In genomic region chr6:54737247-54737646, GRCh38 we compare ENCODE assay signal across 10 cellular contexts.
DNase-seq lines count a peak whose midpoint lies in the region; ATAC-seq, FAIRE-seq and TF ChIP-seq lines count a peak whose summit lies in the region.
"Had no signal": no experiment of that assay in that cellular context is flagged by ENCODE, and none has a peak within 500 bp of the region (broad histone marks: within the 10 kb centered on the region; RNA-seq: fewer than 3 reads in every experiment).

No MANE protein-coding gene starts in this region.

- H3K79me1 ChIP-seq in IMR-90 (ENCODE audit: low read depth in 1 of 2, low read length in 2 of 2) (no peaks in the 10 kb centered on the region), H1 (ENCODE audit: low read depth, low read length) (no peaks in the 10 kb centered on the region)

- peak; percentile 22; the same call in 1 of the 2 replicates for TF ChIP-seq CTCF in AG10803 (conservative IDR thresholded peaks at IDR 0.05; ENCODE audit: low read length)
- TF ChIP-seq CTCF in IMR-90 (conservative IDR thresholded peaks at IDR 0.05; ENCODE audit: low read depth, low read length) = 0 out of 2 replicates have a peak, but pooled peaks have one; percentile 10
- TF ChIP-seq CTCF in H1 (IDR thresholded peaks at IDR 0.05; ENCODE audit: control extremely low read depth in 1 of 3, insufficient read depth in 1 of 3, low read depth in 1 of 3, low read length in 3 of 3) = peak; percentile 50 to 75 (median 71)
- no peak for TF ChIP-seq CTCF in colonic mucosa (IDR thresholded peaks at IDR 0.05)

- CTCF ChIA-PET in IMR-90 (lab: Yijun Ruan, JAX) = no interaction called here
- CTCF ChIA-PET in H1 (lab: Charles Lee; ENCODE audit: partially characterized antibody) = interaction anchor here (0.7 to 2.8 kb wide), 14 partner anchors 9 to 383 kb away, joined by 3 to 25 read pairs (median 3); no protein-coding TSS in a partner anchor

- H3K23ac ChIP-seq in IMR-90 (ENCODE audit: low read depth, low read length) = no peak overlapping the region
- no peak overlapping the region for H3K23ac ChIP-seq in H1 (ENCODE audit: insufficient read length)

- H4K5ac ChIP-seq in IMR-90 (ENCODE audit: low read depth, low read length) (no peak overlapping the region), H1 (ENCODE audit: insufficient read length, low read depth, low read length) (no peak overlapping the region)

- H2BK20ac ChIP-seq in IMR-90 (ENCODE audit: low read depth, low read length) (no peak overlapping the region), H1 (ENCODE audit: low read length) (no peak overlapping the region)

- no peak for TF ChIP-seq RAD21 in IMR-90 (IDR thresholded peaks at IDR 0.05; ENCODE audit: low read length)
- peak; percentile 19 to 49; a peak in 3 of 4 replicates for TF ChIP-seq RAD21 in H1 (IDR thresholded peaks at IDR 0.05 in 1 of 2, conservative IDR thresholded peaks at IDR 0.05 in 1 of 2; ENCODE audit: low read depth in 2 of 2, low read length in 2 of 2)

- H2AFZ ChIP-seq in IMR-90 (replicated peaks; ENCODE audit: low read length, poor library complexity) (no peak overlapping the region), H1 (ENCODE audit: low read length) (peak overlapping the region; percentile 85; the same call in 1 of the 2 replicates)

- DNase-seq in AG10803 (ENCODE audit: low read depth) (no peak), IMR-90 (no peak), H1 (ENCODE audit: low read depth in 1 of 2, low spot score in 2 of 2) (peak; percentile 17 to 72), colonic mucosa (no peak), NCI-H1436 treated with DMSO at 0.1 percent for 48 hours (lab: John Stamatoyannopoulos, UW) (no peak), GM19238 (ENCODE audit: insufficient read length, low spot score) (no peak), Kasumi-1 (lab: John Stamatoyannopoulos, UW) (no peak)

- POLR2A ChIA-PET in IMR-90 (lab: Charles Lee; ENCODE audit: unreplicated experiment) (interaction anchor here (0.5 to 0.6 kb wide), 2 partner anchors 496 to 599 kb away, joined by 3 to 5 read pairs; no protein-coding TSS in a partner anchor), H1 (lab: Charles Lee; ENCODE audit: partially characterized antibody) (no interaction called here)

- BruUV-seq in IMR-90 (replicated peaks; lab: Mats Ljungman, UMichigan) = no TSS peak

- no peak for FAIRE-seq in H1 (lab: Jason Lieb, UNC)

- H3K14ac ChIP-seq in IMR-90 (replicated peaks; ENCODE audit: low read depth, low read length) = no peak overlapping the region
- no peak overlapping the region for H3K14ac ChIP-seq in H1 (ENCODE audit: insufficient read length)

- H3K9me3 ChIP-seq in IMR-90 (ENCODE audit: control insufficient read depth, insufficient read depth, low read length) (peaks cover 3% of the 10 kb centered on the region; the same call in 1 of the 2 replicates), H1 (ENCODE audit: insufficient read depth in 2 of 2, low read depth in 1 of 2, low read length in 1 of 2) (no peaks in the 10 kb centered on the region; a peak in 1 of 4 replicates), colonic mucosa (no peaks in the 10 kb centered on the region)

- H2BK120ac ChIP-seq in IMR-90 (ENCODE audit: low read depth, low read length) (no peak overlapping the region), H1 (replicated peaks; ENCODE audit: low read depth, low read length) (no peak overlapping the region)

- no peak overlapping the region for H2BK12ac ChIP-seq in H1 (ENCODE audit: low read depth, low read length)

- ATAC-seq in GM18517 (IDR thresholded peaks at IDR 0.05; ENCODE audit: unreplicated experiment) (peak; percentile 69), IMR-90 (ENCODE audit: low read depth) (no peak)
- ATAC-seq: esophagus mucosa, sciatic nerve had no signal

- in situ Hi-C loops in IMR-90 (cut with MboI; ENCODE audit: low sequenced_read_pairs) = no loop called here

- H4K20me1 ChIP-seq in IMR-90 (ENCODE audit: insufficient read depth, low read length) = no peaks in the 10 kb centered on the region
- H4K20me1 ChIP-seq in H1 (replicated peaks in 1 of 2; ENCODE audit: control insufficient read depth in 1 of 2, insufficient read depth in 2 of 2, low read length in 2 of 2) = no peaks in the 10 kb centered on the region

- no peaks in the 10 kb centered on the region for H3K4me1 ChIP-seq in IMR-90 (ENCODE audit: control insufficient read depth, insufficient read depth, low read length)
- no peaks in the 10 kb centered on the region for H3K4me1 ChIP-seq in H1 (replicated peaks in 1 of 4; ENCODE audit: control insufficient read depth in 3 of 4, insufficient read depth in 4 of 4, low read length in 3 of 4)
- no peaks in the 10 kb centered on the region for H3K4me1 ChIP-seq in colonic mucosa

- dilution Hi-C loops in IMR-90 (cut with HindIII; ENCODE audit: low sequenced_read_pairs, unreplicated experiment) = no loop called here

- H3K36me3 ChIP-seq in IMR-90 (ENCODE audit: control insufficient read depth, insufficient read depth, low read length) (no peaks in the 10 kb centered on the region), H1 (ENCODE audit: control insufficient read depth in 2 of 4, insufficient read depth in 4 of 4, low read length in 3 of 4) (no peaks in the 10 kb centered on the region), colonic mucosa (no peaks in the 10 kb centered on the region)

- H3K4ac ChIP-seq in IMR-90 (ENCODE audit: low read depth, low read length) (no peak overlapping the region), H1 (replicated peaks; ENCODE audit: insufficient read length, low read depth, low read length) (no peak overlapping the region)

- H3K9me1 ChIP-seq in IMR-90 (ENCODE audit: insufficient read depth, low read length) = no peaks in the 10 kb centered on the region

- H4K8ac ChIP-seq in IMR-90 (ENCODE audit: low read depth in 2 of 2, low read length in 2 of 2) = no peak overlapping the region
- no peak overlapping the region for H4K8ac ChIP-seq in H1 (ENCODE audit: extremely low read depth, insufficient read depth, low read length)

- no peak for TF ChIP-seq EP300 in H1 (IDR thresholded peaks at IDR 0.05; ENCODE audit: borderline replicate concordance in 1 of 2, low read depth in 2 of 2, low read length in 2 of 2)

- H2AK9ac ChIP-seq in IMR-90 (replicated peaks; ENCODE audit: low read depth, low read length, poor library complexity) = no peak overlapping the region

- H2AK5ac ChIP-seq in IMR-90 (ENCODE audit: low read depth, low read length) = no peak overlapping the region
- no peak overlapping the region for H2AK5ac ChIP-seq in H1 (ENCODE audit: low read depth, low read length)

- H3K56ac ChIP-seq in IMR-90 (ENCODE audit: extremely low read depth, insufficient read depth, low read length) = no peak overlapping the region
- no peak overlapping the region for H3K56ac ChIP-seq in H1 (replicated peaks; ENCODE audit: insufficient read length, low read depth, low read length)

- H3K4me3 ChIP-seq in AG10803 (ENCODE audit: low read length) (no peak overlapping the region), IMR-90 (ENCODE audit: insufficient read depth, low read depth, low read length) (no peak overlapping the region), H1 (ENCODE audit: extremely low read depth in 1 of 4, insufficient read depth in 2 of 4, low read depth in 3 of 4, low read length in 4 of 4) (no peak overlapping the region), colonic mucosa (no peak overlapping the region)

- H3K4me2 ChIP-seq in IMR-90 (ENCODE audit: low read depth, low read length) (no peak overlapping the region), H1 (ENCODE audit: insufficient read depth in 1 of 2, low read depth in 2 of 2, low read length in 2 of 2) (no peak overlapping the region)

- H3K79me2 ChIP-seq in H1 (ENCODE audit: control insufficient read depth in 1 of 2, insufficient read depth in 2 of 2, low read length in 2 of 2) = no peaks in the 10 kb centered on the region

- no peaks in the 10 kb centered on the region for H3K23me2 ChIP-seq in H1 (ENCODE audit: low read depth, low read length)

- H3K27ac ChIP-seq in IMR-90 (ENCODE audit: insufficient read depth, low read length) (no peak overlapping the region), H1 (ENCODE audit: low read depth, low read length) (no peak overlapping the region), colonic mucosa (no peak overlapping the region)

- H3K9ac ChIP-seq in IMR-90 (ENCODE audit: low read depth, low read length) (no peak overlapping the region), H1 (replicated peaks in 1 of 4; ENCODE audit: extremely low read depth in 1 of 4, low read depth in 3 of 4, low read length in 3 of 4) (no peak overlapping the region), colonic mucosa (ENCODE audit: low read depth in 2 of 2, low read length in 2 of 2) (no peak overlapping the region)

- TF ChIP-seq POLR2A in IMR-90 (IDR thresholded peaks at IDR 0.05; ENCODE audit: low read depth, low read length) = no peak
- TF ChIP-seq POLR2A in H1 (IDR thresholded peaks at IDR 0.05; ENCODE audit: control extremely low read depth in 1 of 2, low read depth in 2 of 2, low read length in 2 of 2) = no peak

- intact Hi-C loops in IMR-90 (cut with micrococcal nuclease) (no loop called here), colonic mucosa (cut with DNase I) (no loop called here)

- H2BK5ac ChIP-seq in IMR-90 (ENCODE audit: low read depth, low read length, poor library complexity, severe bottlenecking) = no peak overlapping the region
- no peak overlapping the region for H2BK5ac ChIP-seq in H1 (ENCODE audit: low read depth, low read length)

- no peak overlapping the region for H2BK15ac ChIP-seq in IMR-90 (ENCODE audit: low read depth, low read length)
- H2BK15ac ChIP-seq in H1 (ENCODE audit: low read length) = no peak overlapping the region

- H3K27me3 ChIP-seq in IMR-90 (ENCODE audit: control insufficient read depth, insufficient read depth, low read length) = no peaks in the 10 kb centered on the region
- no peaks in the 10 kb centered on the region for H3K27me3 ChIP-seq in H1 (replicated peaks in 1 of 4; ENCODE audit: control insufficient read depth in 3 of 4, extremely low read depth in 1 of 4, insufficient read depth in 3 of 4, low read length in 3 of 4)
- H3K27me3 ChIP-seq in colonic mucosa = no peaks in the 10 kb centered on the region

- WGBS in IMR-90 (ENCODE audit: extremely low coverage in 2 of 2, insufficient read length in 1 of 2), 2 experiments = no CpG with 5 or more reads among the region's 3 CpGs
- 82% methylated on average over 3 of the region's 3 CpGs; no CpG with 5 or more reads in 1 of the 2 experiments for WGBS in H1 (ENCODE audit: extremely low coverage in 1 of 2, insufficient coverage in 1 of 2, insufficient read length in 1 of 2, insufficient replicate concordance in 2 of 2, low coverage in 1 of 2, low lambda C conversion rate in 2 of 2, missing lambda C conversion rate in 1 of 2), 2 experiments

- H3K18ac ChIP-seq in IMR-90 (ENCODE audit: low read depth, low read length) (no peak overlapping the region), H1 (ENCODE audit: extremely low read depth, low read length) (no peak overlapping the region)

- H4K91ac ChIP-seq in IMR-90 (ENCODE audit: insufficient read depth, low read depth, low read length) (no peak overlapping the region), H1 (replicated peaks; ENCODE audit: insufficient read length, low read length) (no peak overlapping the region)

TF ChIP-seq in IMR-90, 13 proteins besides CTCF, POLR2A, EP300 and RAD21 (continues in another document):
- TF ChIP-seq MAZ (IDR thresholded peaks at IDR 0.05; ENCODE audit: borderline replicate concordance, low read depth, low read length) = no peak

TF ChIP-seq in H1, 55 proteins besides CTCF, POLR2A, EP300 and RAD21 (continues in another document):
- no peak for TF ChIP-seq CTBP2 (IDR thresholded peaks at IDR 0.05; ENCODE audit: borderline replicate concordance, insufficient read depth, insufficient read length, low read length)

Comparison
In these comparisons a context has a peak if more than half of its experiments do, and no peak if none do; other contexts are left out.
1. DNase-seq: peak in H1 (2 of 2); none in AG10803 (single experiment), IMR-90 (single experiment), colonic mucosa (single experiment), NCI-H1436 treated with DMSO at 0.1 percent for 48 hours (single experiment), GM19238 (single experiment) and Kasumi-1 (0 of 2).